8 cellular contexts compared by ENCODE assay signal in the genomic region with DNA sequence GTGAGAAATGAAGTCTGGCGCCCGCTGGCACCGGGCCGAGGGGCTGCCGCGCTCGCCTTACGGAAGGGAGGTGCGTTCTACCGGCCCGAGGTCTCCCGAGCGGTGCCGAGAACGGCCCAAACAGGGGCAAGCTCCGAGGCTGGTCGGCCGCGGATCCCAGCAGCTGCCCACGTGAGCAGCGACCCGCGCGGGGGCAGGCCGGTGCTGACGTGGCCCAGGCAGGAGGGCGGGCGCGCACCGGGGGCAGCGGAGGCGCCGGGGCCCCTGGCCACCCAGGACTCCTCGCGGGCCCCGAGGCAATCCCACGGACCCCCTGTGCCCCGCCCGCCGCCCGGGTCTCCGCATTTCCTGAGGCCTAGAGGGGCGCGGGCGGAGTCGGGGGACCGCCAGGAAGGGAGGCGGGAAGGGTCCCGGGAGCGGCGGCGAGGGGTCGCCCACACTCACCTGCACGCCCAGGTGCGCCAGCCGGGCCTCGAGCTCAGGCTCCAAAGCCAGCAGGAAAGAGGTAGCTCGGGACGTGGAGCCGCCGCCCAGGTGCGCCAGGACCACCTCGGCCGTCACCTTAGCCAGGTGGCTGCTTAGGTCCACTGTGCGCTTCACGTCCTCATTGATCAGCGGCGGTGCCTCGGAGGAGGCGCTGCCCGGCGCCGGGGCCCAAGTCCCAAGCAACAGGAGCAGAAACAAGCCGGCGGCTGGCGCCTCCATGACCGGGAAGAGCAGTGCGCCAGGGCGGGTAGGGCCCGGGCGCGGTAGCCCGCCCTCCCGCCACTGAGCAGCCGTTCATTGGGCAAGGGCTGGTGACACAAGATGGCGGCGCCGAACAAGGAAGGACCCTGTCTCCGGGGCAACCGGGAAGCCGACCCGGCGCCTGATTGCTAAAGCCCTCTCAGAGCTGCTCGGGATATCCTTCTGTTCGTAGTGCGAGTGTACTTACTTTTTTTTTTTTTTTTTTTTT. TPM values are rescaled to one million over a fixed set of nuclear protein-coding genes. Genes with fewer than 3 reads are reported as not detected.
DNase-seq lines count a peak whose midpoint lies in the region; ATAC-seq and TF ChIP-seq lines count a peak whose summit lies in the region.

A gene (minus strand): TSS at position 723 of the 955 bp plus-strand sequence. CDS start 18 bp downstream, at position 705.

- H3K9me3 ChIP-seq in spleen: no peaks in the 10 kb centered on the region

- peak in 2 of 11 experiments; percentile 18 to 30 for TF ChIP-seq CTCF in spleen (IDR thresholded peaks at IDR 0.05 in 8 of 11, conservative IDR thresholded peaks at IDR 0.05 in 3 of 11)

- peaks cover 9 to 86% (median 44%) of the 10 kb centered on the region in 6 donors for H3K4me1 ChIP-seq in spleen

- peak within 1 kb of the TSS; percentile 68 to 99 (median 96) for H3K27ac ChIP-seq in spleen

- H3K4me3 ChIP-seq in spleen: peak within 1 kb of the TSS; percentile 77 to 100 (median 95)

- peak; percentile 50 to 69 (median 65) for TF ChIP-seq POLR2A in spleen (IDR thresholded peaks at IDR 0.05)

- H3K27me3 ChIP-seq in spleen (replicated peaks in 1 of 7): no peaks in the 10 kb centered on the region

- ATAC-seq in GM19043 (IDR thresholded peaks at IDR 0.05; ENCODE audit: low read depth, unreplicated experiment) (peak; percentile 96), HG03354 (IDR thresholded peaks at IDR 0.05; ENCODE audit: poor library complexity, severe bottlenecking, unreplicated experiment) (peak; percentile 94)

- WGBS in spleen, 5 donors: 0 to 1% (median 1%) methylated on average over 53 to 96 of the region's 96 CpGs

- intact Hi-C loops in spleen (cut with DNase I; ENCODE audit: low total_unique reads): loop anchor here (5.0 kb wide), 1 partner anchor 33 kb away; no protein-coding TSS in a partner anchor

- peaks cover 0 to 13% (median 0%) of the 10 kb centered on the region in 6 donors for H3K36me3 ChIP-seq in spleen

- peak; percentile 98 for DNase-seq in AG20443 (ENCODE audit: low spot score)
- peak; percentile 86 to 96 for DNase-seq in NCI-H446 (lab: John Stamatoyannopoulos, UW)
- peak; percentile 88 for DNase-seq in activated CD4-positive, CD25-positive, alpha-beta regulatory T cell treated with anti-CD3 and anti-CD28 coated beads, Interleukin-2, amount 50 U/mL, for 16 hours (ENCODE audit: low read depth, low spot score)
- DNase-seq in central memory CD4-positive, alpha-beta T cell: peak; percentile 98
- DNase-seq in inferior parietal cortex (ENCODE audit: extremely low spot score): peak; percentile 89
- peak; percentile 100 for DNase-seq in spleen

RNA-seq across cellular contexts. Expression of the gene that starts here (rescaled TPM):
- total RNA-seq in spleen: 100 to 1,000 TPM; 128 to 263 (median 190) TPM
- 10 to 100 TPM; 44.9 to 78.1 (median 75.4) TPM for polyA plus RNA-seq in spleen

Comparison
In these comparisons a context has a peak if more than half of its experiments do, and no peak if none do; other contexts are left out.
1. Peak in every context shown above with its lines: DNase-seq, ATAC-seq, H3K4me3 ChIP-seq and H3K27ac ChIP-seq.